8 cellular contexts compared by ENCODE assay signal in the genomic region with DNA sequence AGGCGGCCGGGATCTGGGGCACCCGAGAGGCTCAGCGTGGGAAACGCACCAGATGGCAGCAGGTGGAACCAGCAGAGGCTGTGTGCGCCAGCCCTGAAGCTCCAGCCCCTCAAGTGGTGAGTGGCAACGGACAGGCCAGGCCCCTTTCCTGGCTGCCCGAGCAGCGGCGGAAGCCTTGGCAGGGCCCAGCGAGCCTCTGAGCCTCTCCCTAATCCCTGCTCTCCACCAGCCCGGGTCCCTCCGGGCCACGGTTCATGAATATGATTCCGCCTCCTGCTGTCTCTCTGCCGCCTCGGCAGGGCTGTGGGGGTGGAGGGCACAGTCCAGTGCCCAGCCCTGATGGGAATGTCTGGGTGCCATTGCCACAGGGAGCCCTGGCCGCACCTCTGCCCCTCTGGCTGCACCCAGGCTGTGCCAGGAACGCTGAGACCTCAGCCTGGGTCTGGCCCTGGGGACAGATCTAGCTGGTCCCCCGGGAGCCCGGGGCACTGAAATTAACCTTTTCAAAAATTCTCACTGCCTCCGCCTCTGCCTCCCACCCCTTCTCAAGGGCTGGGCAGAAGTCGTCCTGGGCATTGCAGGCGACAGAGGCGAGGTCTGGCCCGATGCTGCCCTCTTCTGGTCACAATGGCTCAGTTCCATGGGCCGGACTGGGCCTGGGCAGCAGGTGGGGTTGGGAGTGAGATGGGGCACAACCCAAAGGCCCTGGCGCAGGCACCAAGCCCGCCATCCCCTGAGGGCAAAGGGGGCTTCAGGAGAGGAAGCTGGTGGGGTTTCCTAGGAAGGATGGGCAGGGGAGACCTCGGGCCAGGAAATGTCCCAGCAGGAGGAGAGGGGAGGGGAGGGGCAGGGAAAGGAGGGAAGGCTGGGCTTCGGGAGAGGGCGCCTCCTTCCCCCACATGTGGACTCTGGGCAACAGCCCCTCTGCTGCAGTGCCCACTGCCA. TPM values are rescaled to one million over a fixed set of nuclear protein-coding genes. Genes with fewer than 3 reads are reported as not detected.
DNase-seq lines count a peak whose midpoint lies in the region; ATAC-seq, FAIRE-seq and TF ChIP-seq lines count a peak whose summit lies in the region.

No MANE protein-coding gene starts in this region.

- no peak overlapping the region for H3K4ac ChIP-seq in mesenchymal stem cell (ENCODE audit: low read depth in 1 of 2, low read length in 2 of 2)

- H2BK120ac ChIP-seq in mesenchymal stem cell (ENCODE audit: low read depth, low read length): no peak overlapping the region

- no peak overlapping the region for H3K4me3 Mint-ChIP-seq in activated CD4-positive, alpha-beta memory T cell treated with anti-CD3 and anti-CD28 coated beads, Interleukin-2, amount 10 ng/mL, durations not matched to agents 7 days and 5 days

- H2BK5ac ChIP-seq in mesenchymal stem cell (ENCODE audit: low read depth, low read length, poor library complexity, severe bottlenecking): no peak overlapping the region

- H3K4me2 ChIP-seq in mesenchymal stem cell (ENCODE audit: low read length, poor library complexity, severe bottlenecking): no peak overlapping the region

- H3K27ac Mint-ChIP-seq in activated CD4-positive, alpha-beta memory T cell treated with anti-CD3 and anti-CD28 coated beads, Interleukin-2, amount 10 ng/mL, durations not matched to agents 7 days and 5 days: no peak overlapping the region

- H3K4me1 Mint-ChIP-seq in activated CD4-positive, alpha-beta memory T cell treated with anti-CD3 and anti-CD28 coated beads, Interleukin-2, amount 10 ng/mL, durations not matched to agents 7 days and 5 days: peaks cover 6% of the 10 kb centered on the region

- no peak overlapping the region for H3K23ac ChIP-seq in mesenchymal stem cell (ENCODE audit: low read length in 2 of 2)

- no peaks in the 10 kb centered on the region for H3K36me3 Mint-ChIP-seq in activated CD4-positive, alpha-beta memory T cell treated with anti-CD3 and anti-CD28 coated beads, Interleukin-2, amount 10 ng/mL, durations not matched to agents 7 days and 5 days (ENCODE audit: low read depth)

- no peak overlapping the region for H2BK15ac ChIP-seq in mesenchymal stem cell (ENCODE audit: low read depth, poor library complexity, severe bottlenecking)

- no peak overlapping the region for H3K4me3 ChIP-seq in effector memory CD4-positive, alpha-beta T cell (ENCODE audit: insufficient read depth, low read depth, low read length, poor library complexity, severe bottlenecking)
- H3K4me3 ChIP-seq in mesenchymal stem cell (ENCODE audit: insufficient read depth in 1 of 2, low read depth in 1 of 2, low read length in 2 of 2): peak overlapping the region in 1 of 2 experiments; percentile 62

- H2AFZ ChIP-seq in mesenchymal stem cell (ENCODE audit: low read depth, low read length): no peak overlapping the region

- H3K4me1 ChIP-seq in effector memory CD4-positive, alpha-beta T cell (ENCODE audit: control insufficient read depth, insufficient read depth, low read length, poor library complexity, severe bottlenecking): peaks cover 7% of the 10 kb centered on the region
- H3K4me1 ChIP-seq in mesenchymal stem cell (ENCODE audit: control insufficient read depth, insufficient read depth, low read depth, low read length): peaks cover 5% of the 10 kb centered on the region

- H3K27ac ChIP-seq in effector memory CD4-positive, alpha-beta T cell (ENCODE audit: insufficient read depth, low read length, poor library complexity, severe bottlenecking): no peak overlapping the region
- H3K27ac ChIP-seq in mesenchymal stem cell (ENCODE audit: low read length, poor library complexity, severe bottlenecking): no peak overlapping the region

- no peaks in the 10 kb centered on the region for H3K9me3 ChIP-seq in effector memory CD4-positive, alpha-beta T cell (ENCODE audit: control insufficient read depth, low read length)
- peaks cover 14% of the 10 kb centered on the region for H3K9me3 ChIP-seq in mesenchymal stem cell (ENCODE audit: control insufficient read depth, low read length)

- H3K18ac ChIP-seq in mesenchymal stem cell (ENCODE audit: low read depth in 1 of 2, low read length in 2 of 2): no peak overlapping the region

- H3K14ac ChIP-seq in mesenchymal stem cell (ENCODE audit: low read length in 2 of 2): no peak overlapping the region

- H3K27me3 Mint-ChIP-seq in activated CD4-positive, alpha-beta memory T cell treated with anti-CD3 and anti-CD28 coated beads, Interleukin-2, amount 10 ng/mL, durations not matched to agents 7 days and 5 days: peaks cover 1% of the 10 kb centered on the region

- no peak overlapping the region for H2BK12ac ChIP-seq in mesenchymal stem cell (ENCODE audit: low read length in 2 of 2)

- H3K79me1 ChIP-seq in mesenchymal stem cell (replicated peaks; ENCODE audit: low read length, poor library complexity, severe bottlenecking): no peaks in the 10 kb centered on the region

- H2AK5ac ChIP-seq in mesenchymal stem cell (ENCODE audit: low read length, severe bottlenecking): no peak overlapping the region

- H3K27me3 ChIP-seq in effector memory CD4-positive, alpha-beta T cell (replicated peaks; ENCODE audit: control insufficient read depth, insufficient read depth, low read length, poor library complexity, severe bottlenecking): peaks cover 7% of the 10 kb centered on the region
- peaks cover 17 to 71% of the 10 kb centered on the region in 2 experiments for H3K27me3 ChIP-seq in mesenchymal stem cell (ENCODE audit: control insufficient read depth in 1 of 2, insufficient read depth in 1 of 2, low read length in 2 of 2)

- DNase-seq in GM12892 (ENCODE audit: insufficient read length): peak; percentile 95
- peak; percentile 14 for DNase-seq in NCI-H526 treated with DMSO at 0.1 percent for 48 hours (lab: John Stamatoyannopoulos, UW)
- peak; percentile 74 for DNase-seq in activated CD4-positive, alpha-beta memory T cell treated with anti-CD3 and anti-CD28 coated beads, Interleukin-2, amount 10 ng/mL, durations not matched to agents 7 days and 5 days
- peak; percentile 36 to 41 (median 37) for DNase-seq in effector memory CD4-positive, alpha-beta T cell
- peak; percentile 62 for DNase-seq in mesenchymal stem cell
- peak; percentile 25 for DNase-seq in stimulated activated CD8-positive, alpha-beta memory T cell treated with anti-CD3 and anti-CD28 coated beads, Interleukin-12 subunit alpha, Interleukin-12 subunit beta, amount 100 ng/mL, for 24 hours (ENCODE audit: extremely low read depth)

- H3K36me3 ChIP-seq in effector memory CD4-positive, alpha-beta T cell (ENCODE audit: control insufficient read depth, insufficient read depth, low read length): no peaks in the 10 kb centered on the region
- no peaks in the 10 kb centered on the region for H3K36me3 ChIP-seq in mesenchymal stem cell (ENCODE audit: control insufficient read depth in 1 of 2, insufficient read depth in 2 of 2, low read depth in 1 of 2, low read length in 2 of 2)

- peak overlapping the region; percentile 29 for H3K9ac ChIP-seq in mesenchymal stem cell (ENCODE audit: low read length)

- H4K91ac ChIP-seq in mesenchymal stem cell (ENCODE audit: low read length): no peak overlapping the region

- no peak overlapping the region for H4K8ac ChIP-seq in mesenchymal stem cell (ENCODE audit: low read length)

- POLR2A ChIA-PET in activated CD4-positive, alpha-beta memory T cell treated with anti-CD3 and anti-CD28 coated beads, Interleukin-2, amount 10 ng/mL, durations not matched to agents 7 days and 5 days (lab: Charles Lee): interaction anchor here (1.1 kb wide), 1 partner anchor 17 kb away, joined by 3 read pairs; no protein-coding TSS in a partner anchor

- 49% methylated on average over 30 of the region's 32 CpGs for WGBS in mesenchymal stem cell

- CTCF ChIA-PET in activated CD4-positive, alpha-beta memory T cell treated with anti-CD3 and anti-CD28 coated beads, Interleukin-2, amount 10 ng/mL, durations not matched to agents 7 days and 5 days (lab: Charles Lee): interaction anchor here (0.6 to 1.1 kb wide), 3 partner anchors 13 to 1149 kb away, joined by 3 to 5 read pairs (median 3); no protein-coding TSS in a partner anchor

- no peak for FAIRE-seq in GM12892 (lab: Jason Lieb, UNC)

- ATAC-seq in HG03175 (IDR thresholded peaks at IDR 0.05; ENCODE audit: unreplicated experiment) (peak; percentile 87), HG02970 (IDR thresholded peaks at IDR 0.05; ENCODE audit: low FRiP score, unreplicated experiment) (no peak)

- H3K9me3 Mint-ChIP-seq in activated CD4-positive, alpha-beta memory T cell treated with anti-CD3 and anti-CD28 coated beads, Interleukin-2, amount 10 ng/mL, durations not matched to agents 7 days and 5 days: no peaks in the 10 kb centered on the region

- no peak for TF ChIP-seq POLR2A in GM12892 (IDR thresholded peaks at IDR 0.05; ENCODE audit: low read depth, low read length)

RNA-seq across cellular contexts. Expression of a gene that starts 20.3 kb away (rescaled TPM):
- not detected for polyA plus RNA-seq in GM12892 (2012; ENCODE audit: missing spikeins)
- not detected for total RNA-seq in activated CD4-positive, alpha-beta memory T cell treated with anti-CD3 and anti-CD28 coated beads, Interleukin-2, amount 10 ng/mL, durations not matched to agents 7 days and 5 days
- under 0.01 TPM for polyA plus RNA-seq in mesenchymal stem cell (2013, experiment 1 of 2)
- not detected for polyA plus RNA-seq in mesenchymal stem cell (2013, experiment 2 of 2)

RNA-seq across cellular contexts. Expression of a gene that starts 38.0 kb away (rescaled TPM):
- 8.5 TPM for polyA plus RNA-seq in GM12892 (2012; ENCODE audit: missing spikeins)
- 10 to 100 TPM; 12.4 to 13.4 TPM for total RNA-seq in activated CD4-positive, alpha-beta memory T cell treated with anti-CD3 and anti-CD28 coated beads, Interleukin-2, amount 10 ng/mL, durations not matched to agents 7 days and 5 days
- 9.6 TPM for polyA plus RNA-seq in mesenchymal stem cell (2013, experiment 1 of 2)
- 9.8 TPM for polyA plus RNA-seq in mesenchymal stem cell (2013, experiment 2 of 2)

RNA-seq across cellular contexts. Expression of a gene that starts 43.8 kb away (rescaled TPM):
- polyA plus RNA-seq in GM12892 (2012; ENCODE audit: missing spikeins): not detected
- total RNA-seq in activated CD4-positive, alpha-beta memory T cell treated with anti-CD3 and anti-CD28 coated beads, Interleukin-2, amount 10 ng/mL, durations not matched to agents 7 days and 5 days: 1 to 10 TPM; 6.0 to 6.5 TPM
- polyA plus RNA-seq in mesenchymal stem cell (2013, experiment 1 of 2): 37.1 TPM
- 35.2 TPM for polyA plus RNA-seq in mesenchymal stem cell (2013, experiment 2 of 2)

Comparison
In these comparisons a context has a peak if more than half of its experiments do, and no peak if none do; other contexts are left out.
1. DNase-seq: peak in every context shown above with its lines; median percentile 95 in GM12892; 74 in activated CD4-positive, alpha-beta memory T cell treated with anti-CD3 and anti-CD28 coated beads, Interleukin-2, amount 10 ng/mL, durations not matched to agents 7 days and 5 days; 62 in mesenchymal stem cell; 37 in effector memory CD4-positive, alpha-beta T cell; 25 in stimulated activated CD8-positive, alpha-beta memory T cell treated with anti-CD3 and anti-CD28 coated beads, Interleukin-12 subunit alpha, Interleukin-12 subunit beta, amount 100 ng/mL, for 24 hours; 14 in NCI-H526 treated with DMSO at 0.1 percent for 48 hours.